16 cellular contexts compared by ENCODE assay signal in genomic region chr16:57522960-57523359, GRCh38.
"Had no signal": no experiment of that assay in that cellular context is flagged by ENCODE, and none has a peak within 500 bp of the region (broad histone marks: within the 10 kb centered on the region; RNA-seq: fewer than 3 reads in every experiment).

No MANE protein-coding gene starts in this region.

- H3K27ac ChIP-seq: dorsolateral prefrontal cortex, esophagus muscularis mucosa, prostate gland, right lobe of liver, suprapubic skin had no signal

- H3K4me3 Mint-ChIP-seq: activated CD8-positive, alpha-beta memory T cell treated with anti-CD3 and anti-CD28 coated beads, Interleukin-2, amount 10 ng/mL, durations not matched to agents 7 days and 5 days; activated T-cell treated with anti-CD3 and anti-CD28 coated beads, Interleukin-2, amount 50 U/mL, for 4 hours; nephron progenitor cell; T-helper 2 cell treated with Interferon-gamma antibody and Interleukin-4, amounts not matched to agents 5 μg/mL and 100 μg/mL, for 36 hours had no signal

- H3K9me3 ChIP-seq: esophagus muscularis mucosa, prostate gland, right lobe of liver, spleen, suprapubic skin had no signal

- ATAC-seq: activated CD8-positive, alpha-beta memory T cell treated with anti-CD3 and anti-CD28 coated beads, Interleukin-2, amount 10 ng/mL, durations not matched to agents 7 days and 5 days; activated T-cell treated with anti-CD3 and anti-CD28 coated beads, Interleukin-2, amount 50 U/mL, for 4 hours; left lobe of liver; right lobe of liver; stimulated activated naive CD8-positive, alpha-beta T cell treated with anti-CD3 and anti-CD28 coated beads, Interleukin-15, Interleukin-2, amounts not matched to agents 100 U/mL and 50 U/mL, for 24 hours had no signal

- H3K27me3 Mint-ChIP-seq: activated CD8-positive, alpha-beta memory T cell treated with anti-CD3 and anti-CD28 coated beads, Interleukin-2, amount 10 ng/mL, durations not matched to agents 7 days and 5 days had no signal

- H3K36me3 ChIP-seq: right lobe of liver had no signal

- H3K4me1 ChIP-seq: prostate gland had no signal

- H3K36me3 Mint-ChIP-seq: activated CD8-positive, alpha-beta memory T cell treated with anti-CD3 and anti-CD28 coated beads, Interleukin-2, amount 10 ng/mL, durations not matched to agents 7 days and 5 days had no signal

- H3K27ac Mint-ChIP-seq: activated CD8-positive, alpha-beta memory T cell treated with anti-CD3 and anti-CD28 coated beads, Interleukin-2, amount 10 ng/mL, durations not matched to agents 7 days and 5 days; nephron progenitor cell; T-helper 2 cell treated with Interferon-gamma antibody and Interleukin-4, amounts not matched to agents 5 μg/mL and 100 μg/mL, for 36 hours had no signal

- H3K27me3 ChIP-seq: dorsolateral prefrontal cortex, esophagus muscularis mucosa, right lobe of liver, spleen, suprapubic skin had no signal

- DNase-seq: activated CD4-positive, alpha-beta T cell treated with anti-CD3 and anti-CD28 coated beads, Interleukin-2, amount 50 U/mL, for 48 hours; activated CD4-positive, CD25-positive, alpha-beta regulatory T cell treated with anti-CD3 and anti-CD28 coated beads, Interleukin-2, amount 50 U/mL, for 72 hours; activated CD8-positive, alpha-beta memory T cell treated with anti-CD3 and anti-CD28 coated beads, Interleukin-2, amount 10 ng/mL, durations not matched to agents 7 days and 5 days; activated gamma-delta T cell treated with Interleukin-2 at 50 U/mL for 16 hours; activated T-cell treated with anti-CD3 and anti-CD28 coated beads, Interleukin-2, amount 50 U/mL, for 4 hours; dorsolateral prefrontal cortex; nephron progenitor cell; right lobe of liver; spleen; stimulated activated CD4-positive, alpha-beta T cell treated with anti-CD3 and anti-CD28 coated beads, Interleukin-1b, Interleukin-23, amount 100 ng/mL, for 48 hours; stimulated activated naive CD8-positive, alpha-beta T cell treated with anti-CD3 and anti-CD28 coated beads, Interleukin-15, Interleukin-2, amounts not matched to agents 100 U/mL and 50 U/mL, for 24 hours had no signal

- H3K9me3 Mint-ChIP-seq: activated T-cell treated with anti-CD3 and anti-CD28 coated beads, Interleukin-2, amount 50 U/mL, for 4 hours; nephron progenitor cell; T-helper 2 cell treated with Interferon-gamma antibody and Interleukin-4, amounts not matched to agents 5 μg/mL and 100 μg/mL, for 36 hours had no signal

- H3K4me3 ChIP-seq: dorsolateral prefrontal cortex, esophagus muscularis mucosa, prostate gland, right lobe of liver, spleen, suprapubic skin had no signal
